12 cellular contexts compared by ENCODE assay signal in genomic region chr2:3470166-3470651, GRCh38. TPM values are rescaled to one million over a fixed set of nuclear protein-coding genes. Genes with fewer than 3 reads are reported as not detected.
A peak's percentile ranks its signal among the peaks of the same experiment; 100 is the strongest.
DNase-seq lines count a peak whose midpoint lies in the region; ATAC-seq and TF ChIP-seq lines count a peak whose summit lies in the region.
"Had no signal": no experiment of that assay in that cellular context is flagged by ENCODE, and none has a peak within 500 bp of the region (broad histone marks: within the 10 kb centered on the region; RNA-seq: fewer than 3 reads in every experiment).

No MANE protein-coding gene starts in this region.

- H3K4me3 ChIP-seq in mesenchymal stem cell (ENCODE audit: insufficient read depth in 1 of 2, low read depth in 1 of 2, low read length in 2 of 2) (peak overlapping the region in 1 of 2 experiments; percentile 13), upper lobe of right lung (no peak overlapping the region)
- H3K4me3 ChIP-seq: K562 had no signal

- H2BK12ac ChIP-seq in mesenchymal stem cell (ENCODE audit: low read length in 2 of 2): no peak overlapping the region

- H3K27me3 ChIP-seq in mesenchymal stem cell (ENCODE audit: control insufficient read depth in 1 of 2, insufficient read depth in 1 of 2, low read length in 2 of 2): no peaks in the 10 kb centered on the region
- H3K27me3 ChIP-seq in upper lobe of right lung: no peaks in the 10 kb centered on the region

- H3K27ac ChIP-seq in RWPE1: peak overlapping the region; percentile 98
- H3K27ac ChIP-seq in mesenchymal stem cell (ENCODE audit: low read length, poor library complexity, severe bottlenecking): peak overlapping the region; percentile 79
- peak overlapping the region; percentile 80 for H3K27ac ChIP-seq in upper lobe of right lung

- H4K91ac ChIP-seq in mesenchymal stem cell (ENCODE audit: low read length): no peak overlapping the region

- TF ChIP-seq CTCF in RWPE1 (conservative IDR thresholded peaks at IDR 0.05; ENCODE audit: low read depth): no peak
- no peak for TF ChIP-seq CTCF in upper lobe of right lung (IDR thresholded peaks at IDR 0.05)
- no peak for TF ChIP-seq CTCF in GM13977 (IDR thresholded peaks at IDR 0.05; ENCODE audit: extremely low read depth, insufficient read depth, missing control alignments)

- no peak overlapping the region for H3K18ac ChIP-seq in mesenchymal stem cell (ENCODE audit: low read depth in 1 of 2, low read length in 2 of 2)

- DNase-seq in RWPE1 (ENCODE audit: low spot score) (peak; percentile 55), fibroblast of gingiva (ENCODE audit: low read depth) (peak; percentile 92), mesenchymal stem cell (peak; percentile 64), upper lobe of right lung (peak; percentile 85), DMS53 (lab: John Stamatoyannopoulos, UW) (no peak), NCI-H1105 (lab: John Stamatoyannopoulos, UW) (no peak), GM13977 (ENCODE audit: low spot score) (no peak)
- DNase-seq: activated CD8-positive, alpha-beta memory T cell treated with anti-CD3 and anti-CD28 coated beads, Interleukin-2, amount 10 ng/mL, durations not matched to agents 7 days and 5 days; retina; stimulated activated naive CD8-positive, alpha-beta T cell treated with anti-CD3 and anti-CD28 coated beads, Interleukin-15, amount 100 ng/mL, for 72 hours had no signal

- H2BK15ac ChIP-seq in mesenchymal stem cell (ENCODE audit: low read depth, poor library complexity, severe bottlenecking): no peak overlapping the region

- CTCF ChIA-PET in RWPE1 (lab: Yijun Ruan, JAX): no interaction called here

- no peaks in the 10 kb centered on the region for H3K9me3 ChIP-seq in mesenchymal stem cell (ENCODE audit: control insufficient read depth, low read length)
- H3K9me3 ChIP-seq in upper lobe of right lung: no peaks in the 10 kb centered on the region

- no peak overlapping the region for H3K4ac ChIP-seq in mesenchymal stem cell (ENCODE audit: low read depth in 1 of 2, low read length in 2 of 2)

- H3K9ac ChIP-seq in mesenchymal stem cell (ENCODE audit: low read length): peak overlapping the region; percentile 43

- H3K4me1 ChIP-seq in mesenchymal stem cell (ENCODE audit: control insufficient read depth, insufficient read depth, low read depth, low read length): peaks cover 28% of the 10 kb centered on the region
- H3K4me1 ChIP-seq in upper lobe of right lung: peaks cover 7% of the 10 kb centered on the region

- peaks cover 16% of the 10 kb centered on the region for H3K79me1 ChIP-seq in mesenchymal stem cell (replicated peaks; ENCODE audit: low read length, poor library complexity, severe bottlenecking)

- POLR2A ChIA-PET in RWPE1 (lab: Yijun Ruan, JAX; ENCODE audit: low non-redundant PET): no interaction called here

- in situ Hi-C loops in GM13977 (cut with MboI; ENCODE audit: low pct_unique_long_range_greater_than_20kb, low sequenced_read_pairs, unreplicated experiment): no loop called here

- no peak overlapping the region for H2BK120ac ChIP-seq in mesenchymal stem cell (ENCODE audit: low read depth, low read length)

- peaks cover 36 to 75% of the 10 kb centered on the region in 2 experiments for H3K36me3 ChIP-seq in mesenchymal stem cell (ENCODE audit: control insufficient read depth in 1 of 2, insufficient read depth in 2 of 2, low read depth in 1 of 2, low read length in 2 of 2)
- H3K36me3 ChIP-seq in upper lobe of right lung: peaks cover 73% of the 10 kb centered on the region

- H4K8ac ChIP-seq in mesenchymal stem cell (ENCODE audit: low read length): no peak overlapping the region

- ATAC-seq in upper lobe of right lung: peak; percentile 87
- ATAC-seq in HG02970 (IDR thresholded peaks at IDR 0.05; ENCODE audit: low FRiP score, unreplicated experiment): no peak
- ATAC-seq: activated CD8-positive, alpha-beta memory T cell treated with anti-CD3 and anti-CD28 coated beads, Interleukin-2, amount 10 ng/mL, durations not matched to agents 7 days and 5 days; K562; stimulated activated naive CD8-positive, alpha-beta T cell treated with anti-CD3 and anti-CD28 coated beads, Interleukin-15, amount 100 ng/mL, for 72 hours had no signal

- no peak overlapping the region for H3K23ac ChIP-seq in mesenchymal stem cell (ENCODE audit: low read length in 2 of 2)

- no peak overlapping the region for H2AFZ ChIP-seq in mesenchymal stem cell (ENCODE audit: low read depth, low read length)

- H2AK5ac ChIP-seq in mesenchymal stem cell (ENCODE audit: low read length, severe bottlenecking): peak overlapping the region; percentile 47

- no peak overlapping the region for H3K4me2 ChIP-seq in mesenchymal stem cell (ENCODE audit: low read length, poor library complexity, severe bottlenecking)

- intact Hi-C loops in upper lobe of right lung (cut with DNase I): no loop called here

- H3K14ac ChIP-seq in mesenchymal stem cell (ENCODE audit: low read length in 2 of 2): no peak overlapping the region

- 95% methylated on average over 14 of the region's 17 CpGs for WGBS in mesenchymal stem cell

- no peak overlapping the region for H2BK5ac ChIP-seq in mesenchymal stem cell (ENCODE audit: low read depth, low read length, poor library complexity, severe bottlenecking)

RNA-seq across cellular contexts. Expression of gene ADI1, which starts 49.1 kb away (rescaled TPM):
- 59.5 TPM for polyA plus RNA-seq in mesenchymal stem cell (2013, experiment 1 of 2)
- polyA plus RNA-seq in mesenchymal stem cell (2013, experiment 2 of 2): 60.1 TPM
- total RNA-seq in upper lobe of right lung: 66.8 TPM

Comparison
In these comparisons a context has a peak if more than half of its experiments do, and no peak if none do; other contexts are left out.
1. DNase-seq: peak in RWPE1 (single experiment), fibroblast of gingiva (single experiment), mesenchymal stem cell (single experiment) and upper lobe of right lung (single experiment); none in DMS53 (single experiment), NCI-H1105 (single experiment) and GM13977 (single experiment).
2. Peak in every context shown above with its lines, with median percentiles within 50 percentile points of each other: H3K27ac ChIP-seq.